In the genomic region with DNA sequence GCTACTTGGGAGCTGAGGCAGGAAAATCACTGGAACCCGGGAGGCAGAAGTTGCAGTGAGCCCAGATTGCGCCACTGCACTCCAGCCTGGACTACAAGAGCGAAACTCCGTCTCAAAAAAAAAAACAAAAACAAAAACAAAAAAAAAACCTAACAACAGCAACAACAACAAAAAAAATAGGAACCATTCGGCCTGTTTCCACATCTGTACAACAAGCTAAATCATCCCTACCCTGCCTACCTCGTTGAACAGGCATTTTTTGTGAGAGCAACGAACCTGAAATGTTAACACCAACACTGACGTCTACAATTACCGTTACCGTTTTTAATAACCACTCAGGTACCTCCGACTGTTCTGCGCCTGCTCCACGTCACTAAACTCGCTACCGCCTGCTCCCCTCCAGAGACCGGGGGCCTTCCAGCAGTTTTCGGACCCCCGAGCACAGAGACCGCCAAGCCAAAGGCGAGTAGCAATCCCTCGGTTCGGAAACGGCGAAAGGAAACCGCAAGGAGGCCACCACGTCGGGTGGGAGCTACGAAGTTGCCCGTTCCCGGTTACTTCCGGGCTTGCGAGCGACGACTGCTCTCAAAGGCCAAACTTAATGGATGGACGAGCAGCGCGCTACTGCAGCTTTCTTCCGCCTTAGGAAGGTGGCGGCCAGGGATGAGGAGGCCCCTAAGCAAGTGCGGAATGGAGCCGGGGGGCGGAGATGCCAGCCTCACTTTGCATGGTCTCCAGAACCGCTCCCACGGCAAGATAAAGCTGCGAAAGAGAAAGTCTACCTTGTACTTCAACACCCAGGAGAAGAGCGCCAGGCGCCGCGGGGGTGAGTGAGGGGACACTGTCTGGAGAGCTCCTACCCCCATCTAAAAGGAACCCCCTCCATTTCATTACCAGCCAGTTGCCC, we compare ENCODE assay signal across 8 cellular contexts. TPM values are rescaled to one million over a fixed set of nuclear protein-coding genes. Genes with fewer than 3 reads are reported as not detected.
DNase-seq lines count a peak whose midpoint lies in the region; ATAC-seq and TF ChIP-seq lines count a peak whose summit lies in the region.

A gene (plus strand): TSS at position 635 of the 907 bp plus-strand sequence. CDS start 29 bp downstream, at position 664.
A gene with protein sequence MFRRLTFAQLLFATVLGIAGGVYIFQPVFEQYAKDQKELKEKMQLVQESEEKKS (minus strand): TSS at position 536 of the 907 bp plus-strand sequence. CDS start 1,331 bp downstream, outside the sequence.

- H3K79me2 ChIP-seq in smooth muscle cell (ENCODE audit: low read depth), result peaks cover 3% of the 10 kb centered on the region

- H3K4me1 ChIP-seq in smooth muscle cell (ENCODE audit: low read depth), result peaks cover 16% of the 10 kb centered on the region

- H3K27me3 ChIP-seq in smooth muscle cell (ENCODE audit: low read depth), result no peaks in the 10 kb centered on the region

- peak within 1 kb of the TSS; percentile 71 for H3K4me3 ChIP-seq in smooth muscle cell

- no peaks in the 10 kb centered on the region for H3K9me3 ChIP-seq in smooth muscle cell (replicated peaks; ENCODE audit: low read depth)

- peak; percentile 88 for DNase-seq in ACHN
- peak; percentile 76 for DNase-seq in NCI-H2171 (lab: John Stamatoyannopoulos, UW)
- DNase-seq in T47D (ENCODE audit: low read depth in 1 of 2, low spot score in 1 of 2), result peak; percentile 53 to 88
- peak; percentile 87 for DNase-seq in iPS-NIHi7 (ENCODE audit: extremely low spot score)
- peak; percentile 30 for DNase-seq in smooth muscle cell (lab: John Stamatoyannopoulos, UW; ENCODE audit: unreplicated experiment)

- 3% methylated on average over 49 of the region's 49 CpGs for WGBS in smooth muscle cell (ENCODE audit: low lambda C conversion rate)

- H2AFZ ChIP-seq in smooth muscle cell (ENCODE audit: low read depth), result peak within 1 kb of the TSS; percentile 81

- in situ Hi-C loops in ACHN (cut with HindIII; ENCODE audit: low pct_ligation_motif_present, low pct_unique_long_range_greater_than_20kb, low sequenced_read_pairs), result no loop called here
- in situ Hi-C loops in T47D (cut with HindIII; ENCODE audit: low pct_unique_long_range_greater_than_20kb, low sequenced_read_pairs), result no loop called here

- no peaks in the 10 kb centered on the region for H4K20me1 ChIP-seq in smooth muscle cell (ENCODE audit: low read depth)

- H3F3A ChIP-seq in smooth muscle cell (ENCODE audit: low read depth), result no peaks in the 10 kb centered on the region

- peak; percentile 93 for ATAC-seq in GM18868 (IDR thresholded peaks at IDR 0.05; ENCODE audit: unreplicated experiment)
- peak; percentile 89 for ATAC-seq in HG03103 (IDR thresholded peaks at IDR 0.05; ENCODE audit: low read depth, unreplicated experiment)

- H3K9ac ChIP-seq in smooth muscle cell (ENCODE audit: low read depth), result peak within 1 kb of the TSS; percentile 89

- H3K36me3 ChIP-seq in smooth muscle cell (ENCODE audit: low read depth), result no peaks in the 10 kb centered on the region

- peak within 1 kb of the TSS; percentile 81 for H3K4me2 ChIP-seq in smooth muscle cell

- H3K27ac ChIP-seq in VCaP, result peak within 1 kb of the TSS; percentile 76
- H3K27ac ChIP-seq in smooth muscle cell (ENCODE audit: low read depth), result peak within 1 kb of the TSS; percentile 67

- TF ChIP-seq CTCF in VCaP (conservative IDR thresholded peaks at IDR 0.05), result no peak; the same call in 1 of the 2 replicates
- no peak for TF ChIP-seq CTCF in smooth muscle cell (IDR thresholded peaks at IDR 0.05; ENCODE audit: borderline replicate concordance, insufficient read depth, poor library complexity, severe bottlenecking)

RNA-seq across cellular contexts. Expression of the first gene that starts in this region (rescaled TPM):
- 12.9 and 18.8 TPM in 2 replicates for total RNA-seq in smooth muscle cell
- 10.4 and 11.1 TPM in 2 replicates for polyA plus RNA-seq in smooth muscle cell

RNA-seq across cellular contexts. Expression of the second gene that starts in this region (rescaled TPM):
- total RNA-seq in smooth muscle cell, result 14.6 and 32.2 TPM in 2 replicates
- polyA plus RNA-seq in smooth muscle cell, result 18.4 and 25.0 TPM in 2 replicates

Comparison
In these comparisons a context has a peak if more than half of its experiments do, and no peak if none do; other contexts are left out.
1. Peak in every context shown above with its lines: DNase-seq, ATAC-seq, H3K4me3 ChIP-seq and H3K27ac ChIP-seq.
2. DNase-seq: peak in every context shown above with its lines; median percentile 88 in ACHN; 87 in iPS-NIHi7; 76 in NCI-H2171; 70 in T47D; 30 in smooth muscle cell.